In genomic region chr11:125517116-125517804, GRCh38 we compare ENCODE assay signal across 8 cellular contexts. TPM values are rescaled to one million over a fixed set of nuclear protein-coding genes. Genes with fewer than 3 reads are reported as not detected.
DNase-seq lines count a peak whose midpoint lies in the region; ATAC-seq and TF ChIP-seq lines count a peak whose summit lies in the region.

No MANE protein-coding gene starts in this region.

- peak; percentile 59 for DNase-seq in GM03348 (ENCODE audit: low spot score)
- DNase-seq in NCI-H345 treated with DMSO at 0.1 percent for 48 hours (lab: John Stamatoyannopoulos, UW; ENCODE audit: unreplicated experiment) = peak; percentile 56
- DNase-seq in endothelial cell (ENCODE audit: low spot score) = peak; percentile 71
- DNase-seq in neural crest cell (ENCODE audit: low read depth, low spot score) = peak; percentile 68
- DNase-seq in activated T-cell treated with anti-CD3 and anti-CD28 coated beads, Interleukin-2, amount 50 U/mL, for 4 hours = no peak
- DNase-seq in Karpas-422 = no peak

- H3K9me2 ChIP-seq in Karpas-422 (replicated peaks; ENCODE audit: insufficient read depth, low read length) = no peaks in the 10 kb centered on the region

- H3K9ac ChIP-seq in Karpas-422 (ENCODE audit: low read length) = no peak overlapping the region

- H3K27me3 Mint-ChIP-seq in endothelial cell (ENCODE audit: unreplicated experiment) (no peaks in the 10 kb centered on the region), neural crest cell (ENCODE audit: low read depth) (no peaks in the 10 kb centered on the region)
- no peaks in the 10 kb centered on the region for H3K27me3 Mint-ChIP-seq in activated T-cell treated with anti-CD3 and anti-CD28 coated beads, Interleukin-2, amount 50 U/mL, for 4 hours (ENCODE audit: low read depth)

- H3K36me3 ChIP-seq in Karpas-422 (ENCODE audit: insufficient read depth, low read length) = no peaks in the 10 kb centered on the region

- H3K9me3 ChIP-seq in Karpas-422 (ENCODE audit: low read length) = no peaks in the 10 kb centered on the region

- H3K27ac ChIP-seq in Karpas-422 (ENCODE audit: low read length) = no peak overlapping the region

- peaks cover 11% of the 10 kb centered on the region for H3K4me1 Mint-ChIP-seq in endothelial cell (ENCODE audit: unreplicated experiment)
- peaks cover 22% of the 10 kb centered on the region for H3K4me1 Mint-ChIP-seq in neural crest cell
- peaks cover 34% of the 10 kb centered on the region for H3K4me1 Mint-ChIP-seq in activated T-cell treated with anti-CD3 and anti-CD28 coated beads, Interleukin-2, amount 50 U/mL, for 4 hours (ENCODE audit: low read depth)

- ATAC-seq in activated T-cell treated with anti-CD3 and anti-CD28 coated beads, Interleukin-2, amount 50 U/mL, for 4 hours = no peak
- ATAC-seq in HG03196 (IDR thresholded peaks at IDR 0.05; ENCODE audit: unreplicated experiment) = no peak
- ATAC-seq in GM21723 (IDR thresholded peaks at IDR 0.05; ENCODE audit: unreplicated experiment) = no peak

- H3K4me3 Mint-ChIP-seq in endothelial cell (ENCODE audit: unreplicated experiment) (no peak overlapping the region), neural crest cell (peak overlapping the region; percentile 71)
- no peak overlapping the region for H3K4me3 Mint-ChIP-seq in activated T-cell treated with anti-CD3 and anti-CD28 coated beads, Interleukin-2, amount 50 U/mL, for 4 hours

- no peak overlapping the region for H3K4me3 ChIP-seq in Karpas-422 (ENCODE audit: low read length)

- H3K9me3 Mint-ChIP-seq in endothelial cell (ENCODE audit: unreplicated experiment) = no peaks in the 10 kb centered on the region
- peaks cover 8% of the 10 kb centered on the region for H3K9me3 Mint-ChIP-seq in neural crest cell
- H3K9me3 Mint-ChIP-seq in activated T-cell treated with anti-CD3 and anti-CD28 coated beads, Interleukin-2, amount 50 U/mL, for 4 hours = peaks cover 4% of the 10 kb centered on the region

- no peaks in the 10 kb centered on the region for H4K20me1 ChIP-seq in Karpas-422 (ENCODE audit: insufficient read depth, low read depth, low read length)

- H3K27ac Mint-ChIP-seq in endothelial cell (ENCODE audit: unreplicated experiment) = no peak overlapping the region
- peak overlapping the region; percentile 44 for H3K27ac Mint-ChIP-seq in neural crest cell (ENCODE audit: unreplicated experiment)

- H2AFZ ChIP-seq in Karpas-422 (ENCODE audit: low read length) = no peak overlapping the region

- no peaks in the 10 kb centered on the region for H3K36me3 Mint-ChIP-seq in endothelial cell (ENCODE audit: low read depth, unreplicated experiment)
- H3K36me3 Mint-ChIP-seq in neural crest cell (ENCODE audit: low read depth) = peaks cover 3% of the 10 kb centered on the region
- H3K36me3 Mint-ChIP-seq in activated T-cell treated with anti-CD3 and anti-CD28 coated beads, Interleukin-2, amount 50 U/mL, for 4 hours (ENCODE audit: insufficient read depth) = no peaks in the 10 kb centered on the region

- no peak for TF ChIP-seq CTCF in endothelial cell (IDR thresholded peaks at IDR 0.05; ENCODE audit: unreplicated experiment)
- no peak for TF ChIP-seq CTCF in neural crest cell (conservative IDR thresholded peaks at IDR 0.05)

- no peaks in the 10 kb centered on the region for H3K79me2 ChIP-seq in Karpas-422 (ENCODE audit: low read length)

- no peak overlapping the region for H3K4me2 ChIP-seq in Karpas-422 (ENCODE audit: low read depth, low read length, poor library complexity, severe bottlenecking)

- H3K4me1 ChIP-seq in Karpas-422 (ENCODE audit: low read length) = no peaks in the 10 kb centered on the region

- no peaks in the 10 kb centered on the region for H3K27me3 ChIP-seq in Karpas-422 (ENCODE audit: low read length)

RNA-seq across cellular contexts. Expression of gene FEZ1, which starts 21.2 kb away (rescaled TPM):
- total RNA-seq in endothelial cell (ENCODE audit: unreplicated experiment) = 56.0 TPM
- 127 and 136 TPM in 2 replicates for total RNA-seq in neural crest cell
- 1 to 10 TPM; 1.1 to 2.0 (median 1.5) TPM for total RNA-seq in activated T-cell treated with anti-CD3 and anti-CD28 coated beads, Interleukin-2, amount 50 U/mL, for 4 hours
- 0.22 TPM in 1 of 2 replicates, not detected in the other for total RNA-seq in Karpas-422 (2014; rRNA removed; shearing (Covaris generic); ENCODE audit: low replicate concordance)

RNA-seq across cellular contexts. Expression of gene EI24, which starts 52.0 kb away (rescaled TPM):
- 134 TPM for total RNA-seq in endothelial cell (ENCODE audit: unreplicated experiment)
- 114 and 121 TPM in 2 replicates for total RNA-seq in neural crest cell
- 10 to 100 TPM; 53.8 to 61.9 (median 57.2) TPM for total RNA-seq in activated T-cell treated with anti-CD3 and anti-CD28 coated beads, Interleukin-2, amount 50 U/mL, for 4 hours
- 19.9 and 41.6 TPM in 2 replicates for total RNA-seq in Karpas-422 (2014; rRNA removed; shearing (Covaris generic); ENCODE audit: low replicate concordance)

Comparison
In these comparisons a context has a peak if more than half of its experiments do, and no peak if none do; other contexts are left out.
1. DNase-seq: peak in GM03348 (single experiment), NCI-H345 treated with DMSO at 0.1 percent for 48 hours (single experiment), endothelial cell (single experiment) and neural crest cell (single experiment); none in activated T-cell treated with anti-CD3 and anti-CD28 coated beads, Interleukin-2, amount 50 U/mL, for 4 hours (single experiment) and Karpas-422 (single experiment).
2. RNA of gene FEZ1, which starts 21.2 kb away (total RNA-seq): 127 to 136 TPM in neural crest cell and 56.0 TPM in endothelial cell (single experiment); 1.1 to 2.0 TPM in activated T-cell treated with anti-CD3 and anti-CD28 coated beads, Interleukin-2, amount 50 U/mL, for 4 hours and 0.22 TPM in Karpas-422; every median in the first group is over 10 times any median in the second.